ENCODE assay signal across 20 cellular contexts in genomic region chr10:3964516-3964915, GRCh38.
"Had no signal": no experiment of that assay in that cellular context is flagged by ENCODE, and none has a peak within 500 bp of the region (broad histone marks: within the 10 kb centered on the region; RNA-seq: fewer than 3 reads in every experiment).

No MANE protein-coding gene starts in this region.

- H3K36me3 ChIP-seq: esophagus squamous epithelium, neutrophil, right atrium auricular region, sigmoid colon, stomach, upper lobe of left lung, uterus had no signal

- DNase-seq: effector memory CD8-positive, alpha-beta T cell; esophagus squamous epithelium; foreskin keratinocyte; kidney; left cardiac atrium; mesendoderm; naive thymus-derived CD8-positive, alpha-beta T cell; posterior cingulate gyrus; sigmoid colon; stimulated activated CD4-positive, alpha-beta T cell treated with anti-CD3 and anti-CD28 coated beads, Interleukin-2, amount 100 ng/mL, for 48 hours; stimulated activated CD8-positive, alpha-beta memory T cell treated with anti-CD3 and anti-CD28 coated beads, Interleukin-4, amount 100 ng/mL, for 48 hours; stimulated activated naive B cell treated with anti-CD40 and anti-IgM and Interleukin-4, amounts not matched to agents 10 μg/mL and 1 μg/mL and 100 μg/mL, for 72 hours; stomach; substantia nigra; upper lobe of left lung; uterus had no signal

- H3K36me3 Mint-ChIP-seq: naive thymus-derived CD8-positive, alpha-beta T cell; stimulated activated naive B cell treated with anti-CD40 and anti-IgM and Interleukin-4, amounts not matched to agents 10 μg/mL and 1 μg/mL and 100 μg/mL, for 72 hours had no signal

- H3K9me3 ChIP-seq: esophagus squamous epithelium, neutrophil, right atrium auricular region, sigmoid colon, stomach, upper lobe of left lung, uterus had no signal

- H3K4me1 ChIP-seq: foreskin keratinocyte, sigmoid colon had no signal

- H3K27me3 Mint-ChIP-seq: central memory CD8-positive, alpha-beta T cell; effector memory CD8-positive, alpha-beta T cell; naive thymus-derived CD8-positive, alpha-beta T cell had no signal

- ATAC-seq: effector memory CD8-positive, alpha-beta T cell; foreskin keratinocyte; left cardiac atrium; naive thymus-derived CD8-positive, alpha-beta T cell; stimulated activated naive B cell treated with anti-CD40 and anti-IgM and Interleukin-4, amounts not matched to agents 10 μg/mL and 1 μg/mL and 100 μg/mL, for 72 hours had no signal

- FAIRE-seq: kidney had no signal

- H3K27me3 ChIP-seq: esophagus squamous epithelium, foreskin keratinocyte, neutrophil, right atrium auricular region, sigmoid colon, stomach, upper lobe of left lung, uterus had no signal

- H3K27ac Mint-ChIP-seq: stimulated activated naive B cell treated with anti-CD40 and anti-IgM and Interleukin-4, amounts not matched to agents 10 μg/mL and 1 μg/mL and 100 μg/mL, for 72 hours had no signal

- H3K4me3 ChIP-seq: esophagus squamous epithelium, right atrium auricular region, sigmoid colon, skin epidermis, stomach, upper lobe of left lung, uterus had no signal

- H3K4me3 Mint-ChIP-seq: central memory CD8-positive, alpha-beta T cell; naive thymus-derived CD8-positive, alpha-beta T cell; stimulated activated naive B cell treated with anti-CD40 and anti-IgM and Interleukin-4, amounts not matched to agents 10 μg/mL and 1 μg/mL and 100 μg/mL, for 72 hours had no signal

- H3K27ac ChIP-seq: esophagus squamous epithelium, foreskin keratinocyte, neutrophil, right atrium auricular region, sigmoid colon, skin epidermis, upper lobe of left lung, uterus had no signal

- H3K9me3 Mint-ChIP-seq: central memory CD8-positive, alpha-beta T cell; naive thymus-derived CD8-positive, alpha-beta T cell had no signal
